In the genomic region with DNA sequence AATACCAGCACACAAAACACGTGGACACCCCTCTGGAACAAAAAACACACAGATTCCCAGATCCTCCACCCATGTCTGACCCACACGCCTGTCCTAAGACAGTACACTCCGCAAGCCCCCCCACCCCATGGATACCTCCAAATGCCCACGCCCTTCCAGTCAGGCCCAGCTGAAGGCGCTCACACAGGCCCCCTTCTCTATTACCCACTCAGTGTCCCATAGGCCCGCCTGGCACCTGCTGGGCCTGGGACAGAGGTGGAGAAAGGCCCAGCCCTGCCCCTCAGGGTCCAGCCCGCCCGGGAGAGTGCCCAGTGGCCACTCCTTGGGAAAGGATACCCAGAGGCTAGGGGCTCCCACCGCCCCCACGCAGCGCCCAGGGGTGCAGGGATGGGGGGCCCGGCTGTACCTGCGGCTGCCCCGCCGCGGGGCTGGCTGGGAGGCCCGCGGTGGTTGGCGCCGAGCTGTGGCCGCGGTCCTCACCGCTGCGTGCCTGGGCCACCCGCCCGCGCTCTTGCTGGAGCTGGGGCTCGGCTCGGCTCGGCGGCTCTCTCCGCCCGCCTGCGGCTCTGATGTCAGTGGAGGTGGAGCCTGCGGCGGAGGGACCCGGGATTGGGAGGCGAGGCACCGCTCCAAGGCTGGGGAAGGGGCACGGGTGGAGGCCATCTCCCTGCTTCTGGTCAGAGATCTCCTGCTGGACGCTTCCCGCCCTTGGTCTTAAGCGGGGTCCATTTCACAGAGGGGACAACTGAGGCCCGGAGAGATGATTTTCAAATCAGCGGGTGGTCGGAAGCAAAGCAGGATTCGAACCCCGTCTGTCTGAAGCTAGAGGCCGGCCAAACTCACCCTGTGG, we compare ENCODE assay signal across 8 cellular contexts. TPM values are rescaled to one million over a fixed set of nuclear protein-coding genes. Genes with fewer than 3 reads are reported as not detected.
DNase-seq lines count a peak whose midpoint lies in the region; ATAC-seq and TF ChIP-seq lines count a peak whose summit lies in the region.

A gene (minus strand): TSS at position 522 of the 850 bp plus-strand sequence. CDS start 2,198 bp downstream, outside the sequence.

- DNase-seq in GM13976 (ENCODE audit: low spot score) (peak; percentile 86), SK-N-MC (ENCODE audit: low read depth, low spot score) (no peak), Right ventricle myocardium superior (peak; percentile 92), omental fat pad (ENCODE audit: low spot score) (peak; percentile 57), upper lobe of right lung (peak; percentile 91), GDM1 (lab: John Stamatoyannopoulos, UW) (no peak)

- H3K27me3 ChIP-seq in upper lobe of right lung: no peaks in the 10 kb centered on the region

- ATAC-seq in HG03175 (IDR thresholded peaks at IDR 0.05; ENCODE audit: unreplicated experiment): peak; percentile 65
- ATAC-seq in Right ventricle myocardium superior (ENCODE audit: poor library complexity): peak; percentile 97
- ATAC-seq in omental fat pad (ENCODE audit: low FRiP score): peak; percentile 92
- peak; percentile 95 for ATAC-seq in upper lobe of right lung

- 4 to 8% (median 6%) methylated on average over 48 to 49 of the region's 49 CpGs for WGBS in adipose tissue, 3 donors

- TF ChIP-seq CTCF in GM13976 (IDR thresholded peaks at IDR 0.05; ENCODE audit: borderline replicate concordance, control extremely low read depth, extremely low read depth, insufficient read depth, missing control alignments): no peak
- no peak for TF ChIP-seq CTCF in omental fat pad (IDR thresholded peaks at IDR 0.05)
- no peak for TF ChIP-seq CTCF in upper lobe of right lung (IDR thresholded peaks at IDR 0.05)

- H3K36me3 ChIP-seq in SK-N-MC (ENCODE audit: insufficient read depth, low read length) (no peaks in the 10 kb centered on the region), upper lobe of right lung (peaks cover 14% of the 10 kb centered on the region)

- in situ Hi-C loops in GM13976 (cut with MboI; ENCODE audit: low sequenced_read_pairs, unreplicated experiment): no loop called here

- H3K4me3 ChIP-seq in SK-N-MC (peak within 1 kb of the TSS; percentile 73), upper lobe of right lung (peak within 1 kb of the TSS; percentile 71)

- H3K27ac ChIP-seq in SK-N-MC (no peak within 1 kb of the TSS), adipose tissue (ENCODE audit: low read depth, low read length) (peak within 1 kb of the TSS; percentile 48), upper lobe of right lung (peak within 1 kb of the TSS; percentile 65)

- H3K9me3 ChIP-seq in SK-N-MC (ENCODE audit: low read depth, low read length): no peaks in the 10 kb centered on the region
- H3K9me3 ChIP-seq in upper lobe of right lung: no peaks in the 10 kb centered on the region

- intact Hi-C loops in Right ventricle myocardium superior (cut with DNase I) (no loop called here), upper lobe of right lung (cut with DNase I) (no loop called here)

- H3K4me1 ChIP-seq in upper lobe of right lung: peaks cover 25% of the 10 kb centered on the region

- H3K9ac ChIP-seq in SK-N-MC (ENCODE audit: insufficient read length): peak within 1 kb of the TSS; percentile 57

RNA-seq across cellular contexts. Expression of the gene that starts here (rescaled TPM):
- polyA plus RNA-seq in adipose tissue: 100 to 1,000 TPM in 1 of 3 donors, 10 to 100 TPM in 2; 13.4 to 121 (median 80.1) TPM
- total RNA-seq in Right ventricle myocardium superior: 12.4 TPM
- 100 to 1,000 TPM in 1 of 4 donors, 10 to 100 TPM in 3; 50.9 to 180 (median 77.6) TPM for total RNA-seq in omental fat pad
- 35.7 TPM for total RNA-seq in upper lobe of right lung

Comparison
In these comparisons a context has a peak if more than half of its experiments do, and no peak if none do; other contexts are left out.
1. DNase-seq: peak in GM13976 (single experiment), Right ventricle myocardium superior (single experiment), omental fat pad (single experiment) and upper lobe of right lung (single experiment); none in SK-N-MC (single experiment) and GDM1 (single experiment).
2. Peak in every context shown above with its lines, with median percentiles within 50 percentile points of each other: ATAC-seq.